In genomic region chr2:98034745-98035144, GRCh38 we compare ENCODE assay signal across 27 cellular contexts. TPM values are rescaled to one million over a fixed set of nuclear protein-coding genes. Genes with fewer than 3 reads are reported as not detected.
"Had no signal": no experiment of that assay in that cellular context is flagged by ENCODE, and none has a peak within 500 bp of the region (broad histone marks: within the 10 kb centered on the region; RNA-seq: fewer than 3 reads in every experiment).

No MANE protein-coding gene starts in this region.

- H3K27ac Mint-ChIP-seq: activated CD4-positive, alpha-beta memory T cell treated with anti-CD3 and anti-CD28 coated beads, Interleukin-2, amount 10 ng/mL, durations not matched to agents 7 days and 5 days; activated CD4-positive, alpha-beta T cell treated with anti-CD3 and anti-CD28 coated beads for 36 hours; activated naive CD8-positive, alpha-beta T cell treated with anti-CD3 and anti-CD28 coated beads, Interleukin-2, amount 10 ng/mL, durations not matched to agents 7 days and 5 days; activated T-cell treated with anti-CD3 and anti-CD28 coated beads, Interleukin-2, amount 50 U/mL, for 72 hours; T-cell had no signal

- H3K27ac ChIP-seq: adrenal gland, SK-N-MC, VCaP had no signal

- H3K4me1 Mint-ChIP-seq: activated CD4-positive, alpha-beta memory T cell treated with anti-CD3 and anti-CD28 coated beads, Interleukin-2, amount 10 ng/mL, durations not matched to agents 7 days and 5 days; activated CD4-positive, alpha-beta T cell treated with anti-CD3 and anti-CD28 coated beads for 36 hours; activated naive CD8-positive, alpha-beta T cell treated with anti-CD3 and anti-CD28 coated beads, Interleukin-2, amount 10 ng/mL, durations not matched to agents 7 days and 5 days; T-cell had no signal

- H3K9me3 ChIP-seq: adrenal gland had no signal

- ATAC-seq: activated CD4-positive, alpha-beta T cell treated with anti-CD3 and anti-CD28 coated beads for 36 hours; activated T-cell treated with anti-CD3 and anti-CD28 coated beads, Interleukin-2, amount 50 U/mL, for 72 hours; Panc1; Right ventricle myocardium inferior; T-cell had no signal

- H3K9me3 Mint-ChIP-seq: activated CD4-positive, alpha-beta memory T cell treated with anti-CD3 and anti-CD28 coated beads, Interleukin-2, amount 10 ng/mL, durations not matched to agents 7 days and 5 days; activated naive CD8-positive, alpha-beta T cell treated with anti-CD3 and anti-CD28 coated beads, Interleukin-2, amount 10 ng/mL, durations not matched to agents 7 days and 5 days; activated T-cell treated with anti-CD3 and anti-CD28 coated beads, Interleukin-2, amount 50 U/mL, for 72 hours; T-cell had no signal

- H3K4me3 Mint-ChIP-seq: activated CD4-positive, alpha-beta memory T cell treated with anti-CD3 and anti-CD28 coated beads, Interleukin-2, amount 10 ng/mL, durations not matched to agents 7 days and 5 days; activated CD4-positive, alpha-beta T cell treated with anti-CD3 and anti-CD28 coated beads for 36 hours; activated naive CD8-positive, alpha-beta T cell treated with anti-CD3 and anti-CD28 coated beads, Interleukin-2, amount 10 ng/mL, durations not matched to agents 7 days and 5 days; activated T-cell treated with anti-CD3 and anti-CD28 coated beads, Interleukin-2, amount 50 U/mL, for 72 hours; T-cell had no signal

- H3K4me3 ChIP-seq: adrenal gland, SK-N-MC had no signal

- H3K36me3 Mint-ChIP-seq: activated naive CD8-positive, alpha-beta T cell treated with anti-CD3 and anti-CD28 coated beads, Interleukin-2, amount 10 ng/mL, durations not matched to agents 7 days and 5 days; T-cell had no signal

- DNase-seq: activated CD4-positive, alpha-beta memory T cell treated with anti-CD3 and anti-CD28 coated beads, Interleukin-2, amount 10 ng/mL, durations not matched to agents 7 days and 5 days; activated CD4-positive, alpha-beta T cell treated with anti-CD3 and anti-CD28 coated beads for 36 hours; activated CD4-positive, alpha-beta T cell treated with anti-CD3 and anti-CD28 coated beads, Interleukin-2, amount 50 U/mL, for 1 hour; activated CD8-positive, alpha-beta memory T cell treated with anti-CD3 and anti-CD28 coated beads, Interleukin-2, amount 50 U/mL, for 4 hours; activated naive CD4-positive, alpha-beta T cell treated with anti-CD3 and anti-CD28 coated beads, Interleukin-2, amount 50 U/mL, for 16 hours; activated naive CD8-positive, alpha-beta T cell treated with anti-CD3 and anti-CD28 coated beads, Interleukin-2, amount 10 ng/mL, durations not matched to agents 7 days and 5 days; activated T-cell treated with anti-CD3 and anti-CD28 coated beads, Interleukin-2, amount 50 U/mL, for 72 hours; adrenal gland; anterior cingulate cortex; Karpas-422; NCI-H1105 treated with DMSO at 0.1 percent for 48 hours; NCI-H146; NCI-H187 treated with DMSO at 0.1 percent for 48 hours; NCI-H2171; NCI-H2227 treated with DMSO at 0.1 percent for 48 hours; NCI-H526; NCI-H82; RPMI8226; T-cell; T-helper 2 cell; T1000 had no signal

- H3K36me3 ChIP-seq: adrenal gland had no signal

- H3K27me3 ChIP-seq: adrenal gland had no signal

RNA-seq across cellular contexts. Expression of gene VWA3B, which starts 52.2 kb away (rescaled TPM):
- total RNA-seq: activated CD4-positive, alpha-beta memory T cell treated with anti-CD3 and anti-CD28 coated beads, Interleukin-2, amount 10 ng/mL, durations not matched to agents 7 days and 5 days; activated CD4-positive, alpha-beta T cell treated with anti-CD3 and anti-CD28 coated beads for 36 hours; activated naive CD8-positive, alpha-beta T cell treated with anti-CD3 and anti-CD28 coated beads, Interleukin-2, amount 10 ng/mL, durations not matched to agents 7 days and 5 days; NCI-H460; OCI-LY7; T-cell had no signal
